1 cellular context compared by ENCODE assay signal in the genomic region with DNA sequence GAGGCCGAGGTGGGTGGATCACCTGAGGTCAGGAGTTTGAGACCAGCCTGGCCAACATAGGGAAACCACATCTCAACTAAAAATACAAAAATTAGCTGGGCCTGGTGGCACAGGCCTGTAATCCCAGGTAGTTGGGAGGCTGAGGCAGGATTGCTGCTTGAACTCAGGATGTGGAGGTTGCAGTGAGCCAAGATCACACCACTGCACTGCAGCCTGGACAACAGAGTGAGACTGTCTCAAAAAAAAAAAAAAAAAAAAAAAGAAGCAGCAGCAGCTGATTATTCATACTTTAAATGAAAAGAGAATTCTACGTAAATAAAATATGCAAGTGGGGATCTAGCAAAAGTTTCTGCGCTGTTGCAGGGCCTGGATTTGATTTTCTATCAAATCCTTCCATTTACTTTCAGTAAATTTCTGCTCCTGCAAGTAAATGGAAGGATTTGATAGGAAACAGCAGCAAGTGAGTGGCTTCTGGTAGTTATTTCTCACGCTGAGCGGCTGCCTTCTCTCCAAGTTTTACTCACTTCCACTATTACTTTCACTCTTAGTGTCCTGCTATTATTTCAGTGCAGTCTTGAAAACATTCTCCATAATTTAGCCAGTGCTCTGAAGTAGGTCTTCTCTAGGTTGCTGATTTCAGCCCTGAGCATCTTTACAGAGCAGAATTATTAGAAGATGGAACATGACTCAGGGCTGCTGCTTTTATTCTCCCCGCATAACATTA.
A peak's percentile ranks its signal among the peaks of the same experiment; 100 is the strongest.
TF ChIP-seq lines count a peak whose summit lies in the region.

No MANE protein-coding gene starts in this region.

TF ChIP-seq in GM12878, 131 proteins besides CTCF, POLR2A, EP300 and RAD21 (continued from another document and continues in another):
- TF ChIP-seq MLLT1 (IDR thresholded peaks at IDR 0.05): 0 out of 2 replicates have a peak, but pooled peaks have one; percentile 41
- no peak for TF ChIP-seq YY1 (IDR thresholded peaks at IDR 0.05; ENCODE audit: low read depth, low read length)
- peak in 1 of 2 experiments; percentile 23; a peak in 1 of 4 replicates for TF ChIP-seq BHLHE40 (IDR thresholded peaks at IDR 0.05; ENCODE audit: borderline replicate concordance in 1 of 2, low read depth in 2 of 2, low read length in 1 of 2)
- TF ChIP-seq TBL1XR1 (IDR thresholded peaks at IDR 0.05; ENCODE audit: low read depth, low read length): no peak
- no peak for TF ChIP-seq BCLAF1 (IDR thresholded peaks at IDR 0.05)
- TF ChIP-seq ATF2 (IDR thresholded peaks at IDR 0.05; ENCODE audit: low read length): peak; percentile 28; the same call in 1 of the 2 replicates
- TF ChIP-seq E2F8 (IDR thresholded peaks at IDR 0.05; ENCODE audit: low read depth, partially characterized antibody): no peak
- no peak for TF ChIP-seq ZBTB11 (CRISPR knock-in tag; IDR thresholded peaks at IDR 0.05)
- peak; percentile 95 for TF ChIP-seq JUNB (IDR thresholded peaks at IDR 0.05)
- TF ChIP-seq RB1 (IDR thresholded peaks at IDR 0.05; ENCODE audit: borderline replicate concordance): no peak
- no peak for TF ChIP-seq ZNF274 (IDR thresholded peaks at IDR 0.05; ENCODE audit: insufficient read depth, insufficient read length)
- TF ChIP-seq SMAD1 (IDR thresholded peaks at IDR 0.05; ENCODE audit: low read depth, partially characterized antibody): no peak
- no peak for TF ChIP-seq CUX1 (IDR thresholded peaks at IDR 0.05; ENCODE audit: insufficient replicate concordance, low read depth, low read length)
- TF ChIP-seq, protein P1, sequence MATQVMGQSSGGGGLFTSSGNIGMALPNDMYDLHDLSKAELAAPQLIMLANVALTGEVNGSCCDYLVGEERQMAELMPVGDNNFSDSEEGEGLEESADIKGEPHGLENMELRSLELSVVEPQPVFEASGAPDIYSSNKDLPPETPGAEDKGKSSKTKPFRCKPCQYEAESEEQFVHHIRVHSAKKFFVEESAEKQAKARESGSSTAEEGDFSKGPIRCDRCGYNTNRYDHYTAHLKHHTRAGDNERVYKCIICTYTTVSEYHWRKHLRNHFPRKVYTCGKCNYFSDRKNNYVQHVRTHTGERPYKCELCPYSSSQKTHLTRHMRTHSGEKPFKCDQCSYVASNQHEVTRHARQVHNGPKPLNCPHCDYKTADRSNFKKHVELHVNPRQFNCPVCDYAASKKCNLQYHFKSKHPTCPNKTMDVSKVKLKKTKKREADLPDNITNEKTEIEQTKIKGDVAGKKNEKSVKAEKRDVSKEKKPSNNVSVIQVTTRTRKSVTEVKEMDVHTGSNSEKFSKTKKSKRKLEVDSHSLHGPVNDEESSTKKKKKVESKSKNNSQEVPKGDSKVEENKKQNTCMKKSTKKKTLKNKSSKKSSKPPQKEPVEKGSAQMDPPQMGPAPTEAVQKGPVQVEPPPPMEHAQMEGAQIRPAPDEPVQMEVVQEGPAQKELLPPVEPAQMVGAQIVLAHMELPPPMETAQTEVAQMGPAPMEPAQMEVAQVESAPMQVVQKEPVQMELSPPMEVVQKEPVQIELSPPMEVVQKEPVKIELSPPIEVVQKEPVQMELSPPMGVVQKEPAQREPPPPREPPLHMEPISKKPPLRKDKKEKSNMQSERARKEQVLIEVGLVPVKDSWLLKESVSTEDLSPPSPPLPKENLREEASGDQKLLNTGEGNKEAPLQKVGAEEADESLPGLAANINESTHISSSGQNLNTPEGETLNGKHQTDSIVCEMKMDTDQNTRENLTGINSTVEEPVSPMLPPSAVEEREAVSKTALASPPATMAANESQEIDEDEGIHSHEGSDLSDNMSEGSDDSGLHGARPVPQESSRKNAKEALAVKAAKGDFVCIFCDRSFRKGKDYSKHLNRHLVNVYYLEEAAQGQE (IDR thresholded peaks at IDR 0.05; ENCODE audit: low read depth, low read length): no peak
- no peak for TF ChIP-seq CHD1 (IDR thresholded peaks at IDR 0.05; ENCODE audit: low read depth, low read length)
- TF ChIP-seq CBX3 (IDR thresholded peaks at IDR 0.05; ENCODE audit: borderline replicate concordance, low read depth): no peak
- TF ChIP-seq KDM1A (IDR thresholded peaks at IDR 0.05; ENCODE audit: borderline replicate concordance): no peak
- TF ChIP-seq, protein P2, sequence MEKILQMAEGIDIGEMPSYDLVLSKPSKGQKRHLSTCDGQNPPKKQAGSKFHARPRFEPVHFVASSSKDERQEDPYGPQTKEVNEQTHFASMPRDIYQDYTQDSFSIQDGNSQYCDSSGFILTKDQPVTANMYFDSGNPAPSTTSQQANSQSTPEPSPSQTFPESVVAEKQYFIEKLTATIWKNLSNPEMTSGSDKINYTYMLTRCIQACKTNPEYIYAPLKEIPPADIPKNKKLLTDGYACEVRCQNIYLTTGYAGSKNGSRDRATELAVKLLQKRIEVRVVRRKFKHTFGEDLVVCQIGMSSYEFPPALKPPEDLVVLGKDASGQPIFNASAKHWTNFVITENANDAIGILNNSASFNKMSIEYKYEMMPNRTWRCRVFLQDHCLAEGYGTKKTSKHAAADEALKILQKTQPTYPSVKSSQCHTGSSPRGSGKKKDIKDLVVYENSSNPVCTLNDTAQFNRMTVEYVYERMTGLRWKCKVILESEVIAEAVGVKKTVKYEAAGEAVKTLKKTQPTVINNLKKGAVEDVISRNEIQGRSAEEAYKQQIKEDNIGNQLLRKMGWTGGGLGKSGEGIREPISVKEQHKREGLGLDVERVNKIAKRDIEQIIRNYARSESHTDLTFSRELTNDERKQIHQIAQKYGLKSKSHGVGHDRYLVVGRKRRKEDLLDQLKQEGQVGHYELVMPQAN (conservative IDR thresholded peaks at IDR 0.05): no peak
- TF ChIP-seq EZH2 (IDR thresholded peaks at IDR 0.05; ENCODE audit: borderline replicate concordance, control insufficient read depth, low read depth, low read length): no peak
- TF ChIP-seq SIN3A (IDR thresholded peaks at IDR 0.05; ENCODE audit: low read depth, low read length): no peak
- TF ChIP-seq HDGF (IDR thresholded peaks at IDR 0.05): 0 out of 2 replicates have a peak, but pooled peaks have one; percentile 19
- no peak for TF ChIP-seq ZNF622 (IDR thresholded peaks at IDR 0.05)
- peak; percentile 69 to 70; a peak in 3 of 4 replicates for TF ChIP-seq IKZF2 (IDR thresholded peaks at IDR 0.05)
- 0 out of 2 replicates have a peak, but pooled peaks have one; percentile 41 for TF ChIP-seq TCF12 (IDR thresholded peaks at IDR 0.05; ENCODE audit: low read depth, low read length)
- TF ChIP-seq BACH1 (IDR thresholded peaks at IDR 0.05; ENCODE audit: borderline replicate concordance): peak; percentile 11; the same call in 1 of the 2 replicates
